Comparison of ENCODE assay signal across 8 cellular contexts in genomic region chr2:161077367-161078210, GRCh38.
DNase-seq lines count a peak whose midpoint lies in the region; ATAC-seq and TF ChIP-seq lines count a peak whose summit lies in the region.

No MANE protein-coding gene starts in this region.

- TF ChIP-seq CTCF in CD14-positive monocyte (IDR thresholded peaks at IDR 0.05) (no peak), fibroblast of mammary gland (conservative IDR thresholded peaks at IDR 0.05; ENCODE audit: control insufficient read depth, insufficient read depth, low read depth, low read length) (no peak), ovary (IDR thresholded peaks at IDR 0.05) (no peak)

- H3K9ac ChIP-seq in HUES48 (ENCODE audit: low read depth, low read length), result no peak overlapping the region; the same call in 1 of the 2 replicates

- 69 to 77% (median 74%) methylated on average over 5 of the region's 5 CpGs for WGBS in ovary, 3 donors

- peaks cover 12% of the 10 kb centered on the region for H3K4me1 ChIP-seq in HUES48 (ENCODE audit: control insufficient read depth, insufficient read depth, low read length)
- no peaks in the 10 kb centered on the region for H3K4me1 ChIP-seq in ovary (ENCODE audit: insufficient read depth)

- intact Hi-C loops in CD14-positive monocyte (cut with micrococcal nuclease), result loop anchor here in 1 of 2 donors (5.0 kb wide), 2 partner anchors 45 to 85 kb away; partner anchors contain the start of gene TANK
- intact Hi-C loops in ovary (cut with DNase I), result no loop called here

- H3K4me3 ChIP-seq in HUES48 (ENCODE audit: low read depth, low read length) (no peak overlapping the region), fibroblast of mammary gland (ENCODE audit: control insufficient read depth, low read depth, low read length) (no peak overlapping the region), ovary (no peak overlapping the region)

- H3K27me3 ChIP-seq in HUES48 (ENCODE audit: control insufficient read depth, insufficient read depth, low read length) (no peaks in the 10 kb centered on the region), ovary (no peaks in the 10 kb centered on the region)

- no peak for TF ChIP-seq POLR2A in ovary (IDR thresholded peaks at IDR 0.05)

- H3K27ac Mint-ChIP-seq in CD14-positive monocyte, result peak overlapping the region; percentile 97 to 100 (median 100)
- peak overlapping the region; percentile 90 for H3K27ac Mint-ChIP-seq in activated CD4-positive, alpha-beta memory T cell treated with anti-CD3 and anti-CD28 coated beads, Interleukin-2, amount 10 ng/mL, durations not matched to agents 7 days and 5 days

- peak; percentile 88 for ATAC-seq in GM21390 (IDR thresholded peaks at IDR 0.05; ENCODE audit: unreplicated experiment)

- CTCF ChIA-PET in activated CD4-positive, alpha-beta memory T cell treated with anti-CD3 and anti-CD28 coated beads, Interleukin-2, amount 10 ng/mL, durations not matched to agents 7 days and 5 days (lab: Charles Lee), result interaction anchor here (1.3 to 5.1 kb wide), 3 partner anchors 12 to 84 kb away, joined by 3 to 36 read pairs (median 3); no protein-coding TSS in a partner anchor

- H3K27ac ChIP-seq in HUES48 (ENCODE audit: low read depth, low read length), result peak overlapping the region; percentile 12
- H3K27ac ChIP-seq in ovary, result no peak overlapping the region

- peaks cover 29% of the 10 kb centered on the region for H3K4me1 Mint-ChIP-seq in CD14-positive monocyte
- peaks cover 49% of the 10 kb centered on the region for H3K4me1 Mint-ChIP-seq in activated CD4-positive, alpha-beta memory T cell treated with anti-CD3 and anti-CD28 coated beads, Interleukin-2, amount 10 ng/mL, durations not matched to agents 7 days and 5 days

- no peak for TF ChIP-seq EP300 in ovary (IDR thresholded peaks at IDR 0.05)

- DNase-seq in CD14-positive monocyte (ENCODE audit: low spot score) (peak; percentile 72), fibroblast of mammary gland (ENCODE audit: low read depth) (peak; percentile 47), ovary (no peak), DMS 273 (lab: John Stamatoyannopoulos, UW; ENCODE audit: unreplicated experiment) (no peak)
- DNase-seq in activated CD4-positive, alpha-beta memory T cell treated with anti-CD3 and anti-CD28 coated beads, Interleukin-2, amount 10 ng/mL, durations not matched to agents 7 days and 5 days, result peak; percentile 86
- DNase-seq in stimulated activated CD4-positive, alpha-beta T cell treated with anti-CD3 and anti-CD28 coated beads, Interleukin-2, amount 100 ng/mL, for 48 hours, result peak; percentile 51 to 52

- H3K27me3 Mint-ChIP-seq in CD14-positive monocyte (ENCODE audit: low read depth in 3 of 3), result peaks cover 0 to 4% (median 0%) of the 10 kb centered on the region in 3 donors
- H3K27me3 Mint-ChIP-seq in activated CD4-positive, alpha-beta memory T cell treated with anti-CD3 and anti-CD28 coated beads, Interleukin-2, amount 10 ng/mL, durations not matched to agents 7 days and 5 days, result no peaks in the 10 kb centered on the region

- H3K36me3 Mint-ChIP-seq in CD14-positive monocyte, result no peaks in the 10 kb centered on the region
- H3K36me3 Mint-ChIP-seq in activated CD4-positive, alpha-beta memory T cell treated with anti-CD3 and anti-CD28 coated beads, Interleukin-2, amount 10 ng/mL, durations not matched to agents 7 days and 5 days (ENCODE audit: low read depth), result peaks cover 17% of the 10 kb centered on the region

- H3K9me3 ChIP-seq in HUES48 (ENCODE audit: control insufficient read depth, insufficient read depth, low read length), result no peaks in the 10 kb centered on the region
- no peaks in the 10 kb centered on the region for H3K9me3 ChIP-seq in ovary

- no peaks in the 10 kb centered on the region for H3K36me3 ChIP-seq in HUES48 (ENCODE audit: control insufficient read depth, insufficient read depth, low read length)
- H3K36me3 ChIP-seq in ovary, result no peaks in the 10 kb centered on the region

- POLR2A ChIA-PET in activated CD4-positive, alpha-beta memory T cell treated with anti-CD3 and anti-CD28 coated beads, Interleukin-2, amount 10 ng/mL, durations not matched to agents 7 days and 5 days (lab: Charles Lee), result interaction anchor here (1.0 to 2.3 kb wide), 9 partner anchors 13 to 140 kb away, joined by 3 to 13 read pairs (median 6); partner anchors contain the start of gene TANK

- peak overlapping the region; percentile 62 to 86 for H3K4me3 Mint-ChIP-seq in CD14-positive monocyte
- peak overlapping the region; percentile 36 for H3K4me3 Mint-ChIP-seq in activated CD4-positive, alpha-beta memory T cell treated with anti-CD3 and anti-CD28 coated beads, Interleukin-2, amount 10 ng/mL, durations not matched to agents 7 days and 5 days

- H3K9me3 Mint-ChIP-seq in CD14-positive monocyte, result no peaks in the 10 kb centered on the region
- peaks cover 8% of the 10 kb centered on the region for H3K9me3 Mint-ChIP-seq in activated CD4-positive, alpha-beta memory T cell treated with anti-CD3 and anti-CD28 coated beads, Interleukin-2, amount 10 ng/mL, durations not matched to agents 7 days and 5 days

Comparison
In these comparisons a context has a peak if more than half of its experiments do, and no peak if none do; other contexts are left out.
1. DNase-seq: peak in CD14-positive monocyte (single experiment), activated CD4-positive, alpha-beta memory T cell treated with anti-CD3 and anti-CD28 coated beads, Interleukin-2, amount 10 ng/mL, durations not matched to agents 7 days and 5 days (single experiment), fibroblast of mammary gland (single experiment) and stimulated activated CD4-positive, alpha-beta T cell treated with anti-CD3 and anti-CD28 coated beads, Interleukin-2, amount 100 ng/mL, for 48 hours (2 of 2); none in ovary (0 of 5) and DMS 273 (single experiment).